In the genomic region with DNA sequence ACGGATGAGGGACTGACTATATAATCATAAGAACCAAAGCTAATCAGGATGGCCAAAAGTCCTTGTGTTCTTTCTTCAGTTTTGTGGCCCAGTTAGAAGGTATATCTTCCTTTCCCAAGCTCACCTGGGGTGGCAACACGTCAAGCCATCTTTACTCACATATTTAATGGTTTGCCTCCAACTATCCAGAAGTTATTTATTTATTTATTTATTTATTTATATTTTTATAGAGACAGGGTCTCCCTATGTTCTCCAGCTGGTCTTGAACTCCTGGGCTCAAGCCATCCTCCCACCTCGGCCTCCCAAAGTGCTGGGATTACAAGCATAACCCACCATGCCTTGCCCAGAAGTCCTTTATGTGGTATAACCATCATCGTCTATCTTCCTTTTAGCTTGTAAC, we compare ENCODE assay signal across 23 cellular contexts. TPM values are rescaled to one million over a fixed set of nuclear protein-coding genes. Genes with fewer than 3 reads are reported as not detected.
A peak's percentile ranks its signal among the peaks of the same experiment; 100 is the strongest.
DNase-seq lines count a peak whose midpoint lies in the region; ATAC-seq, FAIRE-seq and TF ChIP-seq lines count a peak whose summit lies in the region.
"Had no signal": no experiment of that assay in that cellular context is flagged by ENCODE, and none has a peak within 500 bp of the region (broad histone marks: within the 10 kb centered on the region; RNA-seq: fewer than 3 reads in every experiment).

No MANE protein-coding gene starts in this region.

- no peak for DNase-seq in A549 (ENCODE audit: low read depth in 1 of 2, low spot score in 1 of 2)
- DNase-seq in K562 (ENCODE audit: extremely low read depth in 1 of 4, low spot score in 3 of 4), result no peak
- no peak for DNase-seq in neural crest cell (ENCODE audit: low read depth, low spot score)
- no peak for DNase-seq in NCI-H1694 (lab: John Stamatoyannopoulos, UW)
- no peak for DNase-seq in upper lobe of left lung
- DNase-seq: AML-193; Caco-2; Calu3; CD4-positive, alpha-beta T cell; CD8-positive, alpha-beta T cell; DMS79 treated with DMSO at 0.1 percent for 48 hours; GF-D8 had no signal

- CTCF ChIA-PET in A549 (lab: Yijun Ruan, JAX), result interaction anchor here (0.5 to 20.8 kb wide), 6 partner anchors 9 to 121 kb away, joined by 3 to 638 read pairs (median 10); a partner anchor contains a TSS
- CTCF ChIA-PET in K562 (lab: Yijun Ruan, JAX; ENCODE audit: low intra/inter-chr PET ratio), result no interaction called here

- no peaks in the 10 kb centered on the region for H3K36me3 Mint-ChIP-seq in neural crest cell (ENCODE audit: low read depth)

- no peaks in the 10 kb centered on the region for H3K9me3 ChIP-seq in A549
- no peaks in the 10 kb centered on the region for H3K9me3 ChIP-seq in K562 (replicated peaks; ENCODE audit: control insufficient read depth, insufficient read depth, low read depth, low read length)
- H3K9me3 ChIP-seq in upper lobe of left lung, result no peaks in the 10 kb centered on the region
- H3K9me3 ChIP-seq: BLaER1 treated with 17β-estradiol and CSF1 and Interleukin-3, amounts not matched to agents 10 nM and 100 nM; Caco-2 had no signal

- WGBS in A549 (ENCODE audit: missing lambda C conversion rate), result 91% methylated on average over 4 of the region's 4 CpGs
- WGBS in K562 (ENCODE audit: insufficient coverage, low coverage, missing lambda C conversion rate), result 62% methylated on average over 4 of the region's 4 CpGs
- 94 to 95% methylated on average over 4 of the region's 4 CpGs for WGBS in upper lobe of left lung, 2 donors

- in situ Hi-C loops in K562 (cut with MboI), result no loop called here

- no peak for TF ChIP-seq EP300 in A549 (IDR thresholded peaks at IDR 0.05)
- no peak for TF ChIP-seq EP300 in K562 (IDR thresholded peaks at IDR 0.05; ENCODE audit: low read length)
- TF ChIP-seq EP300 in upper lobe of left lung (IDR thresholded peaks at IDR 0.05), result no peak

- BruUV-seq in K562 (replicated peaks; lab: Mats Ljungman, UMichigan), result no TSS peak

- intact Hi-C loops in K562 (cut with micrococcal nuclease), result no loop called here

- H3K27ac ChIP-seq in A549, result no peak overlapping the region
- no peak overlapping the region for H3K27ac ChIP-seq in K562 (ENCODE audit: extremely low read depth, low read depth, low read length)
- no peak overlapping the region for H3K27ac ChIP-seq in upper lobe of left lung
- H3K27ac ChIP-seq: 22Rv1; BLaER1 treated with 17β-estradiol and CSF1 and Interleukin-3, amounts not matched to agents 10 nM and 100 nM; C4-2B had no signal

- H3K27me3 ChIP-seq in K562 (ENCODE audit: control insufficient read depth in 2 of 2, insufficient read depth in 2 of 2, low read length in 2 of 2) (no peaks in the 10 kb centered on the region), upper lobe of left lung (no peaks in the 10 kb centered on the region)
- H3K27me3 ChIP-seq: BLaER1 treated with 17β-estradiol and CSF1 and Interleukin-3, amounts not matched to agents 10 nM and 100 nM had no signal

- H3K4me1 ChIP-seq in A549 (peaks cover 12% of the 10 kb centered on the region), K562 (replicated peaks in 1 of 2; ENCODE audit: control insufficient read depth in 2 of 2, insufficient read depth in 2 of 2, low read length in 2 of 2) (peaks cover 7 to 17% of the 10 kb centered on the region in 2 experiments; a peak in 4 of 5 replicates), upper lobe of left lung (peaks cover 16 to 28% (median 21%) of the 10 kb centered on the region in 4 donors)

- no peak for TF ChIP-seq POLR2A in A549 (IDR thresholded peaks at IDR 0.05; ENCODE audit: low read length)
- no peak for TF ChIP-seq POLR2A in K562 (conservative IDR thresholded peaks at IDR 0.05)
- no peak for TF ChIP-seq POLR2A in upper lobe of left lung (IDR thresholded peaks at IDR 0.05)

- H3K4me1 Mint-ChIP-seq in neural crest cell, result peaks cover 32% of the 10 kb centered on the region

- H3K79me2 ChIP-seq in K562 (ENCODE audit: control insufficient read depth, insufficient read depth, low read length), result no peaks in the 10 kb centered on the region

- no peak overlapping the region for H3K27ac Mint-ChIP-seq in neural crest cell (ENCODE audit: unreplicated experiment)
- H3K27ac Mint-ChIP-seq: B cell; CD4-positive, alpha-beta T cell; CD8-positive, alpha-beta T cell had no signal

- H3K4me3 ChIP-seq in A549 (no peak overlapping the region), K562 (no peak overlapping the region), upper lobe of left lung (no peak overlapping the region)
- H3K4me3 ChIP-seq: BLaER1 treated with 17β-estradiol and CSF1 and Interleukin-3, amounts not matched to agents 10 nM and 100 nM had no signal

- no peak for TF ChIP-seq RAD21 in A549 (conservative IDR thresholded peaks at IDR 0.05 in 1 of 2, IDR thresholded peaks at IDR 0.05 in 1 of 2)
- no peak for TF ChIP-seq RAD21 in K562 (CRISPR knock-in tag; conservative IDR thresholded peaks at IDR 0.05 in 1 of 2, IDR thresholded peaks at IDR 0.05 in 1 of 2)

- H3K9me1 ChIP-seq in K562 (ENCODE audit: control insufficient read depth, insufficient read depth, low read length), result no peaks in the 10 kb centered on the region

- ATAC-seq in A549, result no peak
- ATAC-seq in K562, result no peak
- ATAC-seq in upper lobe of left lung (ENCODE audit: low FRiP score in 2 of 2), result no peak
- no peak for ATAC-seq in GM21619 (IDR thresholded peaks at IDR 0.05; ENCODE audit: unreplicated experiment)
- ATAC-seq: CD8-positive, alpha-beta T cell had no signal

- H3K9me3 Mint-ChIP-seq in neural crest cell, result no peaks in the 10 kb centered on the region
- H3K9me3 Mint-ChIP-seq: CD4-positive, alpha-beta T cell; CD8-positive, alpha-beta T cell had no signal

- FAIRE-seq in A549 (lab: Jason Lieb, UNC) (no peak), K562 (lab: Jason Lieb, UNC) (no peak)
- FAIRE-seq: A204.1, D721Med, G401.6, GM12891, GM19239 had no signal

- no peak for TF ChIP-seq CTCF in A549 (IDR thresholded peaks at IDR 0.05)
- no peak for TF ChIP-seq CTCF in K562 (IDR thresholded peaks at IDR 0.05 in 2 of 3, conservative IDR thresholded peaks at IDR 0.05 in 1 of 3; ENCODE audit: insufficient read depth in 2 of 3, low read depth in 1 of 3, low read length in 3 of 3)
- TF ChIP-seq CTCF in neural crest cell (conservative IDR thresholded peaks at IDR 0.05), result no peak
- no peak for TF ChIP-seq CTCF in upper lobe of left lung (IDR thresholded peaks at IDR 0.05)

- peak overlapping the region; percentile 54 for H3K4me3 Mint-ChIP-seq in neural crest cell
- H3K4me3 Mint-ChIP-seq: B cell; CD4-positive, alpha-beta T cell; CD8-positive, alpha-beta T cell had no signal

- no peak overlapping the region for H2AFZ ChIP-seq in K562 (ENCODE audit: low read depth, low read length)

- no peaks in the 10 kb centered on the region for H4K20me1 ChIP-seq in K562 (replicated peaks; ENCODE audit: control insufficient read depth, insufficient read depth, low read length)
- H4K20me1 ChIP-seq: BLaER1 treated with 17β-estradiol and CSF1 and Interleukin-3, amounts not matched to agents 10 nM and 100 nM had no signal

- POLR2A ChIA-PET in A549 (lab: Yijun Ruan, JAX) (interaction anchor here (1.3 kb wide), 1 partner anchor 93 kb away, joined by 4 read pairs; no protein-coding TSS in a partner anchor), K562 (lab: Yijun Ruan, JAX) (interaction anchor here (0.9 to 1.0 kb wide), 2 partner anchors 21 to 161 kb away, joined by 3 read pairs; no protein-coding TSS in a partner anchor)

- H3K27me3 Mint-ChIP-seq in neural crest cell (ENCODE audit: low read depth), result peaks cover 3% of the 10 kb centered on the region
- H3K27me3 Mint-ChIP-seq: B cell; CD4-positive, alpha-beta T cell had no signal

- H3K36me3 ChIP-seq in K562 (ENCODE audit: control insufficient read depth, insufficient read depth, low read length) (no peaks in the 10 kb centered on the region), upper lobe of left lung (no peaks in the 10 kb centered on the region)
- H3K36me3 ChIP-seq: BLaER1 treated with 17β-estradiol and CSF1 and Interleukin-3, amounts not matched to agents 10 nM and 100 nM had no signal

- no peak overlapping the region for H3K9ac ChIP-seq in K562 (ENCODE audit: insufficient read depth in 1 of 2, low read depth in 2 of 2, low read length in 2 of 2)
- H3K9ac ChIP-seq: BLaER1 treated with 17β-estradiol and CSF1 and Interleukin-3, amounts not matched to agents 10 nM and 100 nM had no signal

- H3K4me2 ChIP-seq in A549 (no peak overlapping the region), K562 (ENCODE audit: insufficient read depth, low read length) (no peak overlapping the region)
- H3K4me2 ChIP-seq: BLaER1 treated with 17β-estradiol and CSF1 and Interleukin-3, amounts not matched to agents 10 nM and 100 nM had no signal

RNA-seq across cellular contexts. Expression of a gene that starts 11.8 kb away (rescaled TPM):
- polyA plus RNA-seq in A549 (2011; rRNA removed), result 0.05 TPM in 1 of 2 replicates, not detected in the other
- 0.01 and 0.04 TPM in 2 replicates for polyA plus RNA-seq in A549 (2012; cell fraction: cytosol; rRNA removed)
- 0.09 and 0.12 TPM in 2 replicates for polyA plus RNA-seq in A549 (2012; cell fraction: nucleus; rRNA removed)
- polyA plus RNA-seq in A549 (2017; fragmentation: RNase III; extraction: RNeasy Plus Mini Kit Qiagen cat#74134 plus additional on column Dnase treatment), result 0.03 to 0.06 TPM in 2 of 3 replicates, not detected in the other
- 0.17 TPM in 1 of 2 replicates, not detected in the other for polyA minus RNA-seq in A549 (2011; rRNA and poly(A)+ RNA removed)
- not detected in 2 replicates for total RNA-seq in K562 (2011; cell fraction: chromatin; rRNA removed; ENCODE audit: low replicate concordance)
- not detected in 2 replicates for total RNA-seq in K562 (2011; cell fraction: nucleolus; rRNA removed)
- total RNA-seq in K562 (2011; cell fraction: nucleoplasm; rRNA removed), result not detected in 2 replicates
- not detected in 2 replicates for total RNA-seq in K562 (2014; rRNA removed)
- total RNA-seq in K562 (2014; rRNA removed; fragmentation: Illumina TruSeq; extraction: Trizol), result not detected in 2 replicates
- total RNA-seq in K562 (2015; rRNA removed; fragmentation: Illumina TruSeq; extraction: Trizol), result not detected in 2 replicates
- not detected in 2 replicates for total RNA-seq in K562 (2021)
- polyA plus RNA-seq in K562 (2011; rRNA removed), result 0.03 and 0.04 TPM in 2 replicates
- polyA plus RNA-seq in K562 (2011; cell fraction: cytosol; rRNA removed), result 0.04 TPM in 1 of 2 replicates, not detected in the other
- 0.04 TPM in 1 of 2 replicates, not detected in the other for polyA plus RNA-seq in K562 (2011; cell fraction: nucleus; rRNA removed)
- 0.04 and 0.07 TPM in 2 replicates for polyA plus RNA-seq in K562 (2012)
- not detected in 2 replicates for polyA plus RNA-seq in K562 (2014; fragmentation: Illumina TruSeq; extraction: Trizol)
- polyA plus RNA-seq in K562 (2014; fragmentation: Nextera tagmentation; extraction: Ambion mirVana), result not detected
- not detected in 2 replicates for polyA plus RNA-seq in K562 (2014; rRNA removed)
- not detected in 2 replicates for polyA minus RNA-seq in K562 (2011; rRNA and poly(A)+ RNA removed)
- polyA minus RNA-seq in K562 (2011; cell fraction: cytosol; rRNA and poly(A)+ RNA removed), result not detected in 2 replicates
- polyA minus RNA-seq in K562 (2011; cell fraction: nucleus; rRNA and poly(A)+ RNA removed), result not detected in 2 replicates
- 0.07 TPM in 1 of 2 replicates, not detected in the other for total RNA-seq in neural crest cell
- total RNA-seq in upper lobe of left lung, result not detected
- total RNA-seq: B cell; Caco-2; Calu3; CD8-positive, alpha-beta T cell had no signal
- polyA plus RNA-seq: BJ had no signal

RNA-seq across cellular contexts. Expression of a gene that starts 26.5 kb away (rescaled TPM):
- polyA plus RNA-seq in A549 (2011; rRNA removed) (82.6 and 104 TPM in 2 replicates), A549 (2017; fragmentation: RNase III; extraction: RNeasy Plus Mini Kit Qiagen cat#74134 plus additional on column Dnase treatment) (61.5 to 64.9 TPM (median 64.1 TPM) in 3 replicates), K562 (2011; rRNA removed) (80.5 and 110 TPM in 2 replicates), K562 (2014; fragmentation: Illumina TruSeq; extraction: Trizol) (99.6 and 119 TPM in 2 replicates), K562 (2014; fragmentation: Nextera tagmentation; extraction: Ambion mirVana) (100 to 1,000 TPM; 124 to 157 TPM), K562 (2014; rRNA removed) (95.9 and 103 TPM in 2 replicates)
- 98.3 and 108 TPM in 2 replicates for polyA plus RNA-seq in A549 (2012; cell fraction: cytosol; rRNA removed)
- polyA plus RNA-seq in A549 (2012; cell fraction: nucleus; rRNA removed), result 244 and 280 TPM in 2 replicates
- 136 and 153 TPM in 2 replicates for polyA minus RNA-seq in A549 (2011; rRNA and poly(A)+ RNA removed)
- 123 and 253 TPM in 2 replicates for total RNA-seq in K562 (2011; cell fraction: chromatin; rRNA removed; ENCODE audit: low replicate concordance)
- total RNA-seq in K562 (2011; cell fraction: nucleolus; rRNA removed), result 149 and 151 TPM in 2 replicates
- total RNA-seq in K562 (2011; cell fraction: nucleoplasm; rRNA removed), result 129 and 138 TPM in 2 replicates
- total RNA-seq in K562 (2014; rRNA removed) (81.8 and 106 TPM in 2 replicates), K562 (2014; rRNA removed; fragmentation: Illumina TruSeq; extraction: Trizol) (45.1 and 51.9 TPM in 2 replicates), K562 (2015; rRNA removed; fragmentation: Illumina TruSeq; extraction: Trizol) (79.8 and 81.1 TPM in 2 replicates), K562 (2021) (103 and 106 TPM in 2 replicates), neural crest cell (94.1 and 95.1 TPM in 2 replicates), upper lobe of left lung (100 to 1,000 TPM in 1 of 6 donors, 10 to 100 TPM in 5; 27.2 to 138 (median 40.4) TPM)
- polyA plus RNA-seq in K562 (2011; cell fraction: cytosol; rRNA removed), result 148 and 158 TPM in 2 replicates
- polyA plus RNA-seq in K562 (2011; cell fraction: nucleus; rRNA removed), result 427 and 439 TPM in 2 replicates
- 85.9 and 108 TPM in 2 replicates for polyA plus RNA-seq in K562 (2012)
- 91.3 and 115 TPM in 2 replicates for polyA minus RNA-seq in K562 (2011; rRNA and poly(A)+ RNA removed)
- polyA minus RNA-seq in K562 (2011; cell fraction: cytosol; rRNA and poly(A)+ RNA removed), result 75.9 and 85.9 TPM in 2 replicates
- polyA minus RNA-seq in K562 (2011; cell fraction: nucleus; rRNA and poly(A)+ RNA removed), result 62.5 and 105 TPM in 2 replicates

RNA-seq across cellular contexts. Expression of a gene that starts 32.1 kb away (rescaled TPM):
- 53.2 and 56.6 TPM in 2 replicates for polyA plus RNA-seq in A549 (2011; rRNA removed)
- polyA plus RNA-seq in A549 (2012; cell fraction: cytosol; rRNA removed), result 14.0 and 18.8 TPM in 2 replicates
- polyA plus RNA-seq in A549 (2012; cell fraction: nucleus; rRNA removed), result 15.5 and 19.0 TPM in 2 replicates
- 24.0 to 24.5 TPM (median 24.2 TPM) in 3 replicates for polyA plus RNA-seq in A549 (2017; fragmentation: RNase III; extraction: RNeasy Plus Mini Kit Qiagen cat#74134 plus additional on column Dnase treatment)
- polyA minus RNA-seq in A549 (2011; rRNA and poly(A)+ RNA removed), result 176 and 220 TPM in 2 replicates
- total RNA-seq in K562 (2011; cell fraction: chromatin; rRNA removed; ENCODE audit: low replicate concordance), result 65.4 and 90.5 TPM in 2 replicates
- total RNA-seq in K562 (2011; cell fraction: nucleolus; rRNA removed), result 29.7 and 34.7 TPM in 2 replicates
- total RNA-seq in K562 (2011; cell fraction: nucleoplasm; rRNA removed), result 46.8 and 54.4 TPM in 2 replicates
- 31.5 and 32.2 TPM in 2 replicates for total RNA-seq in K562 (2014; rRNA removed)
- 44.0 and 47.9 TPM in 2 replicates for total RNA-seq in K562 (2014; rRNA removed; fragmentation: Illumina TruSeq; extraction: Trizol)
- total RNA-seq in K562 (2015; rRNA removed; fragmentation: Illumina TruSeq; extraction: Trizol), result 48.9 and 51.7 TPM in 2 replicates
- total RNA-seq in K562 (2021), result 62.2 and 65.5 TPM in 2 replicates
- polyA plus RNA-seq in K562 (2011; rRNA removed), result 41.6 and 64.9 TPM in 2 replicates
- 55.5 and 56.9 TPM in 2 replicates for polyA plus RNA-seq in K562 (2011; cell fraction: cytosol; rRNA removed)
- 49.9 and 53.7 TPM in 2 replicates for polyA plus RNA-seq in K562 (2011; cell fraction: nucleus; rRNA removed)
- 23.7 and 26.5 TPM in 2 replicates for polyA plus RNA-seq in K562 (2012)
- 38.7 and 47.4 TPM in 2 replicates for polyA plus RNA-seq in K562 (2014; fragmentation: Illumina TruSeq; extraction: Trizol)
- polyA plus RNA-seq in K562 (2014; fragmentation: Nextera tagmentation; extraction: Ambion mirVana), result 10 to 100 TPM in 1 of 2 experiments, 1 to 10 TPM in 1; 8.0 to 12.3 TPM
- polyA plus RNA-seq in K562 (2014; rRNA removed), result 25.5 and 28.2 TPM in 2 replicates
- 140 and 156 TPM in 2 replicates for polyA minus RNA-seq in K562 (2011; rRNA and poly(A)+ RNA removed)
- polyA minus RNA-seq in K562 (2011; cell fraction: cytosol; rRNA and poly(A)+ RNA removed), result 64.3 and 64.4 TPM in 2 replicates
- 19.3 and 32.3 TPM in 2 replicates for polyA minus RNA-seq in K562 (2011; cell fraction: nucleus; rRNA and poly(A)+ RNA removed)
- 88.1 and 96.0 TPM in 2 replicates for total RNA-seq in neural crest cell
- total RNA-seq in upper lobe of left lung, result 10 to 100 TPM; 46.6 to 82.2 (median 61.7) TPM

RNA-seq across cellular contexts. Expression of a gene that starts 48.4 kb away (rescaled TPM):
- 75.2 and 80.9 TPM in 2 replicates for polyA plus RNA-seq in A549 (2011; rRNA removed)
- polyA plus RNA-seq in A549 (2012; cell fraction: cytosol; rRNA removed), result 119 and 127 TPM in 2 replicates
- polyA plus RNA-seq in A549 (2012; cell fraction: nucleus; rRNA removed), result 112 and 120 TPM in 2 replicates
- 55.9 to 60.9 TPM (median 58.9 TPM) in 3 replicates for polyA plus RNA-seq in A549 (2017; fragmentation: RNase III; extraction: RNeasy Plus Mini Kit Qiagen cat#74134 plus additional on column Dnase treatment)
- 70.3 and 92.5 TPM in 2 replicates for polyA minus RNA-seq in A549 (2011; rRNA and poly(A)+ RNA removed)
- total RNA-seq in K562 (2011; cell fraction: chromatin; rRNA removed; ENCODE audit: low replicate concordance), result 23.2 and 63.0 TPM in 2 replicates
- total RNA-seq in K562 (2011; cell fraction: nucleolus; rRNA removed), result 28.3 and 35.0 TPM in 2 replicates
- 24.2 and 34.6 TPM in 2 replicates for total RNA-seq in K562 (2011; cell fraction: nucleoplasm; rRNA removed)
- total RNA-seq in K562 (2014; rRNA removed), result 1.8 and 2.9 TPM in 2 replicates
- 0.86 and 1.1 TPM in 2 replicates for total RNA-seq in K562 (2014; rRNA removed; fragmentation: Illumina TruSeq; extraction: Trizol)
- 3.0 and 3.3 TPM in 2 replicates for total RNA-seq in K562 (2015; rRNA removed; fragmentation: Illumina TruSeq; extraction: Trizol)
- total RNA-seq in K562 (2021), result 3.9 and 4.6 TPM in 2 replicates
- polyA plus RNA-seq in K562 (2011; rRNA removed), result 3.0 and 7.2 TPM in 2 replicates
- polyA plus RNA-seq in K562 (2011; cell fraction: cytosol; rRNA removed), result 2.8 and 4.9 TPM in 2 replicates
- 39.1 and 39.9 TPM in 2 replicates for polyA plus RNA-seq in K562 (2011; cell fraction: nucleus; rRNA removed)
- 2.3 and 8.9 TPM in 2 replicates for polyA plus RNA-seq in K562 (2012)
- polyA plus RNA-seq in K562 (2014; fragmentation: Illumina TruSeq; extraction: Trizol), result 1.7 and 2.1 TPM in 2 replicates
- 1 to 10 TPM in 1 of 2 experiments, under 1 TPM in 1; 0.45 to 1.3 TPM for polyA plus RNA-seq in K562 (2014; fragmentation: Nextera tagmentation; extraction: Ambion mirVana)
- polyA plus RNA-seq in K562 (2014; rRNA removed), result 4.9 and 5.6 TPM in 2 replicates
- polyA minus RNA-seq in K562 (2011; rRNA and poly(A)+ RNA removed), result 3.0 and 4.4 TPM in 2 replicates
- polyA minus RNA-seq in K562 (2011; cell fraction: cytosol; rRNA and poly(A)+ RNA removed), result 2.0 and 4.0 TPM in 2 replicates
- 8.6 and 11.4 TPM in 2 replicates for polyA minus RNA-seq in K562 (2011; cell fraction: nucleus; rRNA and poly(A)+ RNA removed)
- total RNA-seq in neural crest cell, result 67.1 and 72.7 TPM in 2 replicates
- total RNA-seq in upper lobe of left lung, result 10 to 100 TPM; 29.1 to 50.7 (median 34.8) TPM

RNA-seq across cellular contexts. Expression of a gene that starts 52.6 kb away (rescaled TPM):
- polyA plus RNA-seq in A549 (2011; rRNA removed), result 729 and 848 TPM in 2 replicates
- polyA plus RNA-seq in A549 (2012; cell fraction: cytosol; rRNA removed), result 784 and 933 TPM in 2 replicates
- 344 and 565 TPM in 2 replicates for polyA plus RNA-seq in A549 (2012; cell fraction: nucleus; rRNA removed)
- polyA plus RNA-seq in A549 (2017; fragmentation: RNase III; extraction: RNeasy Plus Mini Kit Qiagen cat#74134 plus additional on column Dnase treatment), result 685 to 736 TPM (median 704 TPM) in 3 replicates
- polyA minus RNA-seq in A549 (2011; rRNA and poly(A)+ RNA removed), result 135 and 177 TPM in 2 replicates
- 274 and 406 TPM in 2 replicates for total RNA-seq in K562 (2011; cell fraction: chromatin; rRNA removed; ENCODE audit: low replicate concordance)
- total RNA-seq in K562 (2011; cell fraction: nucleolus; rRNA removed), result 346 and 363 TPM in 2 replicates
- 389 and 520 TPM in 2 replicates for total RNA-seq in K562 (2011; cell fraction: nucleoplasm; rRNA removed)
- 395 and 475 TPM in 2 replicates for total RNA-seq in K562 (2014; rRNA removed)
- 742 and 748 TPM in 2 replicates for total RNA-seq in K562 (2014; rRNA removed; fragmentation: Illumina TruSeq; extraction: Trizol)
- total RNA-seq in K562 (2015; rRNA removed; fragmentation: Illumina TruSeq; extraction: Trizol), result 576 and 603 TPM in 2 replicates
- total RNA-seq in K562 (2021), result 361 and 366 TPM in 2 replicates
- 988 and 1,156 TPM in 2 replicates for polyA plus RNA-seq in K562 (2011; rRNA removed)
- polyA plus RNA-seq in K562 (2011; cell fraction: cytosol; rRNA removed), result 581 and 1,108 TPM in 2 replicates
- polyA plus RNA-seq in K562 (2011; cell fraction: nucleus; rRNA removed), result 677 and 1,297 TPM in 2 replicates
- 482 and 595 TPM in 2 replicates for polyA plus RNA-seq in K562 (2012)
- 540 and 563 TPM in 2 replicates for polyA plus RNA-seq in K562 (2014; fragmentation: Illumina TruSeq; extraction: Trizol)
- 1,000 to 10,000 TPM; 1,505 to 1,636 TPM for polyA plus RNA-seq in K562 (2014; fragmentation: Nextera tagmentation; extraction: Ambion mirVana)
- polyA plus RNA-seq in K562 (2014; rRNA removed), result 707 and 867 TPM in 2 replicates
- 355 and 476 TPM in 2 replicates for polyA minus RNA-seq in K562 (2011; rRNA and poly(A)+ RNA removed)
- 76.3 and 107 TPM in 2 replicates for polyA minus RNA-seq in K562 (2011; cell fraction: cytosol; rRNA and poly(A)+ RNA removed)
- 102 and 229 TPM in 2 replicates for polyA minus RNA-seq in K562 (2011; cell fraction: nucleus; rRNA and poly(A)+ RNA removed)
- total RNA-seq in neural crest cell, result 324 and 326 TPM in 2 replicates
- 100 to 1,000 TPM; 374 to 580 (median 445) TPM for total RNA-seq in upper lobe of left lung
